In the genomic region with DNA sequence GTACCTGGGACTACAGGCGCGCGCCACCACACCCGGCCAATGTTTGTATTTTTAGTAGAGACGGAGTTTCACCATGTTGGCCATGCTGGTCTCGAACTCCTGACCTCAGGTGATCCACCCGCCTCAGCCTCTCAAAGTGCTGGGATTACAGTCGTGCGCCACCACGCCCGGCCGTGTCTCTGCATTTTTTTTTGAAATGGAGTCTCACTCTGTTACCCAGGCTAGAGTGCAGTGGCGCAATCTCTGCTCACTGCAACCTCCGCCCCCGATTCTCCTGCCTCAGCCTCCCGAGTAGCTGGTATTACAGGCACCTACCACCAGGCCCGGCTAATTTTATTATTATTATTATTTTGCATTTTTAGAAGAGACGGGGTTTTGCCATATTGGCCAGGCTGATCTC, we compare ENCODE assay signal across 4 cellular contexts. TPM values are rescaled to one million over a fixed set of nuclear protein-coding genes. Genes with fewer than 3 reads are reported as not detected.
"Had no signal": no experiment of that assay in that cellular context is flagged by ENCODE, and none has a peak within 500 bp of the region (broad histone marks: within the 10 kb centered on the region; RNA-seq: fewer than 3 reads in every experiment).

No MANE protein-coding gene starts in this region.

RNA-seq across cellular contexts. Expression of a gene that starts 47.3 kb away (rescaled TPM):
- total RNA-seq: H4, H7, HFFc6 had no signal
- polyA plus RNA-seq: GM23248 had no signal
